Comparison of ENCODE assay signal across 1 cellular context in genomic region chr5:132868754-132869153, GRCh38.
TF ChIP-seq lines count a peak whose summit lies in the region.

No MANE protein-coding gene starts in this region.

TF ChIP-seq in H1, 55 proteins besides CTCF, POLR2A, EP300 and RAD21:
- no peak for TF ChIP-seq KDM1A (IDR thresholded peaks at IDR 0.05; ENCODE audit: borderline replicate concordance, low read length)
- TF ChIP-seq SIN3A (conservative IDR thresholded peaks at IDR 0.05 in 1 of 2, IDR thresholded peaks at IDR 0.05 in 1 of 2; ENCODE audit: low read depth in 1 of 2, low read length in 2 of 2): no peak
- TF ChIP-seq POLR2AphosphoS5 (IDR thresholded peaks at IDR 0.05; ENCODE audit: low read depth, low read length): peak; percentile 54; the same call in 1 of the 2 replicates
